ENCODE assay signal across 7 cellular contexts in genomic region chr5:11384441-11385250, GRCh38.
DNase-seq lines count a peak whose midpoint lies in the region; ATAC-seq and TF ChIP-seq lines count a peak whose summit lies in the region.

No MANE protein-coding gene starts in this region.

- H3K27me3 ChIP-seq in mammary epithelial cell (ENCODE audit: insufficient read depth, low read length): peaks cover 13% of the 10 kb centered on the region

- intact Hi-C loops in mammary epithelial cell (cut with micrococcal nuclease): no loop called here

- no peak overlapping the region for H3K27ac ChIP-seq in mammary epithelial cell (ENCODE audit: insufficient read depth, low read depth, low read length)

- in situ Hi-C loops in mammary epithelial cell (cut with MboI; ENCODE audit: low sequenced_read_pairs in 2 of 2): no loop called here

- peaks cover 3% of the 10 kb centered on the region for H3K4me1 ChIP-seq in mammary epithelial cell (ENCODE audit: insufficient read depth, low read length)

- no peak overlapping the region for H3K9ac ChIP-seq in mammary epithelial cell (ENCODE audit: insufficient read depth, low read length)

- BruUV-seq in mammary epithelial cell (replicated peaks; lab: Mats Ljungman, UMichigan): no TSS peak

- peaks cover 9% of the 10 kb centered on the region for H3K4me1 Mint-ChIP-seq in stimulated activated naive CD8-positive, alpha-beta T cell treated with anti-CD3 and anti-CD28 coated beads, Interleukin-15, amount 100 ng/mL, for 72 hours
- H3K4me1 Mint-ChIP-seq in activated naive CD4-positive, alpha-beta T cell treated with anti-CD3 and anti-CD28 coated beads, Interleukin-2, amount 10 ng/mL, durations not matched to agents 7 days and 5 days: peaks cover 9% of the 10 kb centered on the region

- peaks cover 2% of the 10 kb centered on the region for H3K36me3 Mint-ChIP-seq in activated naive CD4-positive, alpha-beta T cell treated with anti-CD3 and anti-CD28 coated beads, Interleukin-2, amount 10 ng/mL, durations not matched to agents 7 days and 5 days

- H3K4me2 ChIP-seq in mammary epithelial cell (ENCODE audit: insufficient read depth, low read depth, low read length): peak overlapping the region; percentile 53

- CTCF ChIA-PET in mammary epithelial cell (lab: Charles Lee; ENCODE audit: low non-redundant PET): no interaction called here
- CTCF ChIA-PET in activated naive CD4-positive, alpha-beta T cell treated with anti-CD3 and anti-CD28 coated beads, Interleukin-2, amount 10 ng/mL, durations not matched to agents 7 days and 5 days (lab: Charles Lee): no interaction called here

- H3K4me3 ChIP-seq in mammary epithelial cell (replicated peaks in 1 of 3; ENCODE audit: insufficient read depth in 1 of 3, low read depth in 2 of 3, low read length in 3 of 3): peak overlapping the region in 1 of 3 experiments; percentile 8

- peaks cover 53% of the 10 kb centered on the region for H3K27me3 Mint-ChIP-seq in stimulated activated naive CD8-positive, alpha-beta T cell treated with anti-CD3 and anti-CD28 coated beads, Interleukin-15, amount 100 ng/mL, for 72 hours
- H3K27me3 Mint-ChIP-seq in activated naive CD4-positive, alpha-beta T cell treated with anti-CD3 and anti-CD28 coated beads, Interleukin-2, amount 10 ng/mL, durations not matched to agents 7 days and 5 days: peaks cover 50% of the 10 kb centered on the region

- H4K20me1 ChIP-seq in mammary epithelial cell (ENCODE audit: insufficient read depth, low read length): no peaks in the 10 kb centered on the region

- dilution Hi-C loops in mammary epithelial cell (cut with HindIII; ENCODE audit: low sequenced_read_pairs): no loop called here

- H3K9me3 ChIP-seq in mammary epithelial cell (replicated peaks; ENCODE audit: insufficient read depth, low read length): no peaks in the 10 kb centered on the region

- WGBS in mammary epithelial cell (ENCODE audit: low coverage, missing lambda C conversion rate): 3% methylated on average over 7 of the region's 96 CpGs

- H3K4me3 Mint-ChIP-seq in stimulated activated naive CD8-positive, alpha-beta T cell treated with anti-CD3 and anti-CD28 coated beads, Interleukin-15, amount 100 ng/mL, for 72 hours: peak overlapping the region; percentile 44 to 61
- no peak overlapping the region for H3K4me3 Mint-ChIP-seq in activated naive CD4-positive, alpha-beta T cell treated with anti-CD3 and anti-CD28 coated beads, Interleukin-2, amount 10 ng/mL, durations not matched to agents 7 days and 5 days

- DNase-seq in NCI-H1105 (lab: John Stamatoyannopoulos, UW) (peak; percentile 26), mammary epithelial cell (peak; percentile 1), left kidney (ENCODE audit: low read depth, low spot score) (peak; percentile 75), AML-193 (lab: John Stamatoyannopoulos, UW) (no peak)
- DNase-seq in stimulated activated naive CD8-positive, alpha-beta T cell treated with anti-CD3 and anti-CD28 coated beads, Interleukin-15, amount 100 ng/mL, for 72 hours: no peak
- no peak for DNase-seq in stimulated activated CD4-positive, alpha-beta T cell treated with anti-CD3 and anti-CD28 coated beads, Interleukin-2, amount 100 ng/mL, for 48 hours
- DNase-seq in activated naive CD4-positive, alpha-beta T cell treated with anti-CD3 and anti-CD28 coated beads, Interleukin-2, amount 10 ng/mL, durations not matched to agents 7 days and 5 days: no peak

- no peak overlapping the region for H3K27ac Mint-ChIP-seq in stimulated activated naive CD8-positive, alpha-beta T cell treated with anti-CD3 and anti-CD28 coated beads, Interleukin-15, amount 100 ng/mL, for 72 hours
- no peak overlapping the region for H3K27ac Mint-ChIP-seq in activated naive CD4-positive, alpha-beta T cell treated with anti-CD3 and anti-CD28 coated beads, Interleukin-2, amount 10 ng/mL, durations not matched to agents 7 days and 5 days

- H3K36me3 ChIP-seq in mammary epithelial cell (ENCODE audit: insufficient read depth, low read length): no peaks in the 10 kb centered on the region

- peak; percentile 44 for ATAC-seq in stimulated activated naive CD8-positive, alpha-beta T cell treated with anti-CD3 and anti-CD28 coated beads, Interleukin-15, amount 100 ng/mL, for 72 hours

- H2AFZ ChIP-seq in mammary epithelial cell (ENCODE audit: low read depth, low read length): peak overlapping the region; percentile 46

- H3K79me2 ChIP-seq in mammary epithelial cell (ENCODE audit: insufficient read depth, low read length): no peaks in the 10 kb centered on the region

- no peaks in the 10 kb centered on the region for H3K9me3 Mint-ChIP-seq in stimulated activated naive CD8-positive, alpha-beta T cell treated with anti-CD3 and anti-CD28 coated beads, Interleukin-15, amount 100 ng/mL, for 72 hours
- no peaks in the 10 kb centered on the region for H3K9me3 Mint-ChIP-seq in activated naive CD4-positive, alpha-beta T cell treated with anti-CD3 and anti-CD28 coated beads, Interleukin-2, amount 10 ng/mL, durations not matched to agents 7 days and 5 days

- TF ChIP-seq CTCF in mammary epithelial cell (conservative IDR thresholded peaks at IDR 0.05 in 1 of 2, IDR thresholded peaks at IDR 0.05 in 1 of 2; ENCODE audit: extremely low read depth in 1 of 2, insufficient read depth in 1 of 2, low read depth in 1 of 2, low read length in 2 of 2): no peak

Comparison
In these comparisons a context has a peak if more than half of its experiments do, and no peak if none do; other contexts are left out.
1. DNase-seq: peak in NCI-H1105 (single experiment), mammary epithelial cell (single experiment) and left kidney (single experiment); none in stimulated activated naive CD8-positive, alpha-beta T cell treated with anti-CD3 and anti-CD28 coated beads, Interleukin-15, amount 100 ng/mL, for 72 hours (0 of 2), stimulated activated CD4-positive, alpha-beta T cell treated with anti-CD3 and anti-CD28 coated beads, Interleukin-2, amount 100 ng/mL, for 48 hours (0 of 2), activated naive CD4-positive, alpha-beta T cell treated with anti-CD3 and anti-CD28 coated beads, Interleukin-2, amount 10 ng/mL, durations not matched to agents 7 days and 5 days (single experiment) and AML-193 (0 of 2).